Comparison of ENCODE assay signal across 10 cellular contexts in genomic region chr10:104246981-104247380, GRCh38. TPM values are rescaled to one million over a fixed set of nuclear protein-coding genes. Genes with fewer than 3 reads are reported as not detected.
DNase-seq lines count a peak whose midpoint lies in the region; ATAC-seq and TF ChIP-seq lines count a peak whose summit lies in the region.
"Had no signal": no experiment of that assay in that cellular context is flagged by ENCODE, and none has a peak within 500 bp of the region (broad histone marks: within the 10 kb centered on the region; RNA-seq: fewer than 3 reads in every experiment).

No MANE protein-coding gene starts in this region.

- CTCF ChIA-PET in activated naive CD4-positive, alpha-beta T cell treated with anti-CD3 and anti-CD28 coated beads for 36 hours (lab: Charles Lee): interaction anchor here (1.3 kb wide), 1 partner anchor 28 kb away, joined by 3 read pairs; no protein-coding TSS in a partner anchor

- no peak overlapping the region for H3K4me3 Mint-ChIP-seq in activated naive CD4-positive, alpha-beta T cell treated with anti-CD3 and anti-CD28 coated beads for 36 hours
- H3K4me3 Mint-ChIP-seq in stimulated activated naive CD8-positive, alpha-beta T cell treated with anti-CD3 and anti-CD28 coated beads, Interleukin-15, Interleukin-2, amounts not matched to agents 100 ng/mL and 50 ng/mL, for 24 hours: no peak overlapping the region
- H3K4me3 Mint-ChIP-seq in progenitor cell of endocrine pancreas (ENCODE audit: low read depth): no peak overlapping the region
- H3K4me3 Mint-ChIP-seq: IgD-negative memory B cell had no signal

- TF ChIP-seq POLR2A in erythroblast (IDR thresholded peaks at IDR 0.05; ENCODE audit: low read length): peak; percentile 72

- ATAC-seq in GM19463 (IDR thresholded peaks at IDR 0.05; ENCODE audit: unreplicated experiment): no peak

- H3K4me1 Mint-ChIP-seq in activated naive CD4-positive, alpha-beta T cell treated with anti-CD3 and anti-CD28 coated beads for 36 hours (ENCODE audit: low read depth): peaks cover 11% of the 10 kb centered on the region
- peaks cover 14% of the 10 kb centered on the region for H3K4me1 Mint-ChIP-seq in stimulated activated naive CD8-positive, alpha-beta T cell treated with anti-CD3 and anti-CD28 coated beads, Interleukin-15, Interleukin-2, amounts not matched to agents 100 ng/mL and 50 ng/mL, for 24 hours (ENCODE audit: low read depth)
- peaks cover 15% of the 10 kb centered on the region for H3K4me1 Mint-ChIP-seq in progenitor cell of endocrine pancreas (ENCODE audit: low read depth)
- H3K4me1 Mint-ChIP-seq: IgD-negative memory B cell had no signal

- H3K36me3 Mint-ChIP-seq in activated naive CD4-positive, alpha-beta T cell treated with anti-CD3 and anti-CD28 coated beads for 36 hours (ENCODE audit: low read depth): no peaks in the 10 kb centered on the region
- no peaks in the 10 kb centered on the region for H3K36me3 Mint-ChIP-seq in stimulated activated naive CD8-positive, alpha-beta T cell treated with anti-CD3 and anti-CD28 coated beads, Interleukin-15, Interleukin-2, amounts not matched to agents 100 ng/mL and 50 ng/mL, for 24 hours (ENCODE audit: low read depth)
- no peaks in the 10 kb centered on the region for H3K36me3 Mint-ChIP-seq in progenitor cell of endocrine pancreas (ENCODE audit: insufficient read depth)
- H3K36me3 Mint-ChIP-seq: IgD-negative memory B cell had no signal

- intact Hi-C loops in activated naive CD4-positive, alpha-beta T cell treated with anti-CD3 and anti-CD28 coated beads for 36 hours (cut with micrococcal nuclease): no loop called here

- DNase-seq in activated naive CD4-positive, alpha-beta T cell treated with anti-CD3 and anti-CD28 coated beads for 36 hours: peak; percentile 34
- no peak for DNase-seq in activated naive CD4-positive, alpha-beta T cell (lab: John Stamatoyannopoulos, UW)
- DNase-seq in RKO (ENCODE audit: low spot score) (peak; percentile 49), erythroblast (lab: John Stamatoyannopoulos, UW) (peak; percentile 89 to 93), progenitor cell of endocrine pancreas (ENCODE audit: low spot score, unreplicated experiment) (no peak)
- DNase-seq in activated effector memory CD4-positive, alpha-beta T cell treated with Interleukin-2 at 50 U/mL for 16 hours: no peak
- DNase-seq: NCI-H446 treated with DMSO at 0.1 percent for 48 hours had no signal

- no peaks in the 10 kb centered on the region for H3K9me3 Mint-ChIP-seq in activated naive CD4-positive, alpha-beta T cell treated with anti-CD3 and anti-CD28 coated beads for 36 hours
- no peaks in the 10 kb centered on the region for H3K9me3 Mint-ChIP-seq in stimulated activated naive CD8-positive, alpha-beta T cell treated with anti-CD3 and anti-CD28 coated beads, Interleukin-15, Interleukin-2, amounts not matched to agents 100 ng/mL and 50 ng/mL, for 24 hours
- H3K9me3 Mint-ChIP-seq in progenitor cell of endocrine pancreas (ENCODE audit: low read depth): peaks cover 16% of the 10 kb centered on the region

- peaks cover 6% of the 10 kb centered on the region for H3K27me3 Mint-ChIP-seq in activated naive CD4-positive, alpha-beta T cell treated with anti-CD3 and anti-CD28 coated beads for 36 hours (ENCODE audit: low read depth)
- peaks cover 12% of the 10 kb centered on the region for H3K27me3 Mint-ChIP-seq in stimulated activated naive CD8-positive, alpha-beta T cell treated with anti-CD3 and anti-CD28 coated beads, Interleukin-15, Interleukin-2, amounts not matched to agents 100 ng/mL and 50 ng/mL, for 24 hours
- no peaks in the 10 kb centered on the region for H3K27me3 Mint-ChIP-seq in progenitor cell of endocrine pancreas

- no peak for TF ChIP-seq CTCF in progenitor cell of endocrine pancreas (IDR thresholded peaks at IDR 0.05; ENCODE audit: unreplicated experiment)

- no peak overlapping the region for H3K27ac Mint-ChIP-seq in activated naive CD4-positive, alpha-beta T cell treated with anti-CD3 and anti-CD28 coated beads for 36 hours
- peak overlapping the region; percentile 70 for H3K27ac Mint-ChIP-seq in stimulated activated naive CD8-positive, alpha-beta T cell treated with anti-CD3 and anti-CD28 coated beads, Interleukin-15, Interleukin-2, amounts not matched to agents 100 ng/mL and 50 ng/mL, for 24 hours
- no peak overlapping the region for H3K27ac Mint-ChIP-seq in progenitor cell of endocrine pancreas
- H3K27ac Mint-ChIP-seq: IgD-negative memory B cell had no signal

RNA-seq across cellular contexts. Expression of gene GSTO1, which starts 7.7 kb away (rescaled TPM):
- 100 to 1,000 TPM; 197 to 201 TPM for total RNA-seq in activated naive CD4-positive, alpha-beta T cell treated with anti-CD3 and anti-CD28 coated beads for 36 hours
- 107 and 127 TPM in 2 replicates for total RNA-seq in progenitor cell of endocrine pancreas

RNA-seq across cellular contexts. Expression of gene CFAP43, which starts 14.8 kb away (rescaled TPM):
- total RNA-seq in activated naive CD4-positive, alpha-beta T cell treated with anti-CD3 and anti-CD28 coated beads for 36 hours: not detected
- 4.7 and 5.4 TPM in 2 replicates for total RNA-seq in progenitor cell of endocrine pancreas

RNA-seq across cellular contexts. Expression of gene GSTO2, which starts 22.0 kb away (rescaled TPM):
- total RNA-seq in activated naive CD4-positive, alpha-beta T cell treated with anti-CD3 and anti-CD28 coated beads for 36 hours: 1 to 10 TPM; 3.0 to 3.6 TPM
- 9.6 and 9.8 TPM in 2 replicates for total RNA-seq in progenitor cell of endocrine pancreas

Comparison
In these comparisons a context has a peak if more than half of its experiments do, and no peak if none do; other contexts are left out.
1. DNase-seq: peak in activated naive CD4-positive, alpha-beta T cell treated with anti-CD3 and anti-CD28 coated beads for 36 hours (single experiment), RKO (single experiment) and erythroblast (2 of 2); none in activated naive CD4-positive, alpha-beta T cell (0 of 4), progenitor cell of endocrine pancreas (single experiment) and activated effector memory CD4-positive, alpha-beta T cell treated with Interleukin-2 at 50 U/mL for 16 hours (single experiment).